ENCODE assay signal across 8 cellular contexts in the genomic region with DNA sequence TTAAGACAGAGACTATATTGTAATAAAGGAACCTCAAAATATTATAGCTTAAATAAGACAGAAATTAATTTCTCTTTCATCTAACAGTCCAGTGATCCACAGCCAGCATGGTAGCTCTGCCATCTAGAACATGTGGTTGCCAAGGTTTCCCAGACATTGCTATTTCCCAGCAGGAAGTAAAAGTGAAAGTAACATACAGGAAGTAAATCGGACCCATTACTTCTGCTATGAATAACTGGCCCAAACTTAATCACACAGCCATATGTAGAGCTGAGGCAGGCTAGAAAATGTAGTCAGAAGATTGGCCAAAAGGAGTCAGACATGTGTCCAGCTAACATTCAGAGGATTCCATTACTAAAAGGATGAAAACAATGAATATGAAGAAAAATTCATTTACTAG.
DNase-seq lines count a peak whose midpoint lies in the region; ATAC-seq and TF ChIP-seq lines count a peak whose summit lies in the region.

No MANE protein-coding gene starts in this region.

- H3K36me3 ChIP-seq in OCI-LY1 (ENCODE audit: insufficient read depth, low read length), result no peaks in the 10 kb centered on the region

- TF ChIP-seq CTCF in OCI-LY1 (IDR thresholded peaks at IDR 0.05; ENCODE audit: low read length) (no peak), type B pancreatic cell (conservative IDR thresholded peaks at IDR 0.05) (no peak)

- peaks cover 12% of the 10 kb centered on the region for H3K4me1 ChIP-seq in OCI-LY1 (ENCODE audit: insufficient read depth, low read length, severe bottlenecking)

- H3K36me3 Mint-ChIP-seq in type B pancreatic cell, result no peaks in the 10 kb centered on the region

- H3K27me3 ChIP-seq in OCI-LY1 (ENCODE audit: insufficient read depth, low read length), result no peaks in the 10 kb centered on the region

- H3K4me3 Mint-ChIP-seq in type B pancreatic cell, result no peak overlapping the region

- H3K4me2 ChIP-seq in OCI-LY1 (ENCODE audit: low read length), result peak overlapping the region; percentile 66

- ATAC-seq in HG02884 (IDR thresholded peaks at IDR 0.05; ENCODE audit: unreplicated experiment) (peak; percentile 67), GM21717 (IDR thresholded peaks at IDR 0.05; ENCODE audit: unreplicated experiment) (no peak)

- H3K9ac ChIP-seq in OCI-LY1 (ENCODE audit: low read length), result no peak overlapping the region

- no peaks in the 10 kb centered on the region for H4K20me1 ChIP-seq in OCI-LY1 (ENCODE audit: insufficient read depth, low read length)

- DNase-seq in GF-D8 (lab: John Stamatoyannopoulos, UW), result peak; percentile 29
- peak; percentile 75 for DNase-seq in kidney tubule cell (ENCODE audit: low spot score)
- no peak for DNase-seq in type B pancreatic cell (ENCODE audit: extremely low spot score, unreplicated experiment)
- no peak for DNase-seq in UCSD-AML1 (lab: John Stamatoyannopoulos, UW; ENCODE audit: unreplicated experiment)
- DNase-seq in RPMI8226, result no peak

- H3K27me3 Mint-ChIP-seq in type B pancreatic cell, result peaks cover 22% of the 10 kb centered on the region

- H2AFZ ChIP-seq in OCI-LY1 (ENCODE audit: low read length), result peak overlapping the region; percentile 85

- peak overlapping the region; percentile 37 for H3K4me3 ChIP-seq in OCI-LY1 (ENCODE audit: low read depth, low read length, poor library complexity, severe bottlenecking)

- H3F3A ChIP-seq in OCI-LY1 (ENCODE audit: insufficient read depth, low read length), result no peaks in the 10 kb centered on the region

- H3K4me1 Mint-ChIP-seq in type B pancreatic cell (ENCODE audit: unreplicated experiment), result peaks cover 2% of the 10 kb centered on the region

- H3K9me3 Mint-ChIP-seq in type B pancreatic cell, result no peaks in the 10 kb centered on the region

- no peaks in the 10 kb centered on the region for H3K9me3 ChIP-seq in OCI-LY1 (ENCODE audit: low read length)

- no peak overlapping the region for H3K27ac Mint-ChIP-seq in type B pancreatic cell

- H3K9me2 ChIP-seq in OCI-LY1 (ENCODE audit: low read depth, low read length), result no peaks in the 10 kb centered on the region

- H3K27ac ChIP-seq in OCI-LY1 (ENCODE audit: low read depth, low read length, poor library complexity, severe bottlenecking), result no peak overlapping the region

- H3K79me2 ChIP-seq in OCI-LY1 (ENCODE audit: insufficient read depth, low read length), result no peaks in the 10 kb centered on the region

Comparison
In these comparisons a context has a peak if more than half of its experiments do, and no peak if none do; other contexts are left out.
1. DNase-seq: peak in GF-D8 (single experiment) and kidney tubule cell (single experiment); none in type B pancreatic cell (single experiment), UCSD-AML1 (single experiment) and RPMI8226 (single experiment).